In the genomic region with DNA sequence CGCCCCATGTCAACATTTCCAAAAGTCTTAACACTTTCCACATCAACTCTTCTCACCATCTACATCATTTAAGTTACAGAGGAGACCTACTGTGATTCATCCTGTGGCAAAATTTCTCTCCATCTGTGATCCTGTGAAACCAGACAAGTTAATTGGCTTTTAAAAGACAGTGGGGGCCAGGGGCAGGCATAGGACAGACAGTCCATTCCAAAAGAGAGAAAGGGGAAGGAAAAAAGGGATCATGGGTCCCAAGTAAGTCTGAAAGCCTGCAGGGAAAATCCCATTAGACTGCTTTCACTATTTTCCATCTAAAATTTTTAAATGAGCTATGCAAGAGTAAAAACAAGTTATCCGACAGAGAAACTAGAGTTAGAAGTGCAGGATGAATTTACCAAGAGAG, we compare ENCODE assay signal across 8 cellular contexts.
DNase-seq lines count a peak whose midpoint lies in the region; ATAC-seq and TF ChIP-seq lines count a peak whose summit lies in the region.

No MANE protein-coding gene starts in this region.

- ATAC-seq in heart left ventricle: no peak
- ATAC-seq in Right ventricle myocardium superior (ENCODE audit: poor library complexity): no peak
- ATAC-seq in GM19035 (IDR thresholded peaks at IDR 0.05; ENCODE audit: unreplicated experiment): no peak
- no peak for ATAC-seq in GM19452 (IDR thresholded peaks at IDR 0.05; ENCODE audit: unreplicated experiment)

- TF ChIP-seq POLR2A in heart left ventricle (IDR thresholded peaks at IDR 0.05) (no peak), esophagus squamous epithelium (IDR thresholded peaks at IDR 0.05) (no peak), sigmoid colon (IDR thresholded peaks at IDR 0.05) (no peak)

- H3K4me3 ChIP-seq in heart left ventricle (peak overlapping the region in 11 of 12 donors; percentile 75 to 100 (median 87)), SJCRH30 (peak overlapping the region; percentile 78), esophagus squamous epithelium (peak overlapping the region; percentile 65 to 99 (median 82)), sigmoid colon (peak overlapping the region in 3 of 4 donors; percentile 73 to 99 (median 93))

- intact Hi-C loops in heart left ventricle (cut with DNase I) (loop anchor here in 8 of 10 donors (1.0 to 5.0 kb wide), 4 partner anchors 160 to 180 kb away; partner anchors contain the start of gene ZDHHC20 (in 1 of the 8)), Right ventricle myocardium superior (cut with DNase I) (loop anchor here (5.0 kb wide), 1 partner anchor 180 kb away; no protein-coding TSS in a partner anchor), esophagus squamous epithelium (cut with DNase I) (loop anchor here (5.0 kb wide), 1 partner anchor 180 kb away; no protein-coding TSS in a partner anchor), sigmoid colon (cut with DNase I) (loop anchor here (2.0 kb wide), 1 partner anchor 121 kb away; the partner anchor contains the start of genes MRPL57 and SKA3)

- no peak for DNase-seq in heart left ventricle
- DNase-seq in Right ventricle myocardium superior: no peak
- peak in 1 of 2 experiments; percentile 41 for DNase-seq in SJCRH30
- no peak for DNase-seq in esophagus squamous epithelium (lab: John Stamatoyannopoulos, UW)
- DNase-seq in sigmoid colon: no peak
- no peak for DNase-seq in NCI-H187 (lab: John Stamatoyannopoulos, UW)

- TF ChIP-seq EP300 in sigmoid colon (IDR thresholded peaks at IDR 0.05): no peak

- H3K27ac ChIP-seq in heart left ventricle (peak overlapping the region in 11 of 12 donors; percentile 10 to 79 (median 71)), SJCRH30 (no peak overlapping the region), esophagus squamous epithelium (peak overlapping the region; percentile 75 to 90 (median 86)), sigmoid colon (peak overlapping the region; percentile 72 to 81 (median 80))

- TF ChIP-seq CTCF in heart left ventricle (IDR thresholded peaks at IDR 0.05) (no peak), esophagus squamous epithelium (IDR thresholded peaks at IDR 0.05) (no peak), sigmoid colon (IDR thresholded peaks at IDR 0.05) (no peak)

- H3K27me3 ChIP-seq in heart left ventricle: no peaks in the 10 kb centered on the region
- no peaks in the 10 kb centered on the region; the same call in 1 of the 2 replicates for H3K27me3 ChIP-seq in SJCRH30
- H3K27me3 ChIP-seq in esophagus squamous epithelium: no peaks in the 10 kb centered on the region
- no peaks in the 10 kb centered on the region for H3K27me3 ChIP-seq in sigmoid colon

- 64 to 79% (median 78%) methylated on average over 2 of the region's 2 CpGs for WGBS in heart left ventricle, 4 donors
- 70% methylated on average over 2 of the region's 2 CpGs for WGBS in esophagus squamous epithelium, 2 donors
- 60 to 75% methylated on average over 2 of the region's 2 CpGs for WGBS in sigmoid colon, 2 donors

- H3K9me3 ChIP-seq in heart left ventricle: no peaks in the 10 kb centered on the region
- H3K9me3 ChIP-seq in SJCRH30 (replicated peaks): no peaks in the 10 kb centered on the region
- no peaks in the 10 kb centered on the region for H3K9me3 ChIP-seq in esophagus squamous epithelium
- no peaks in the 10 kb centered on the region for H3K9me3 ChIP-seq in sigmoid colon

- H3K36me3 ChIP-seq in heart left ventricle (peaks cover 0 to 4% (median 0%) of the 10 kb centered on the region in 9 donors), SJCRH30 (no peaks in the 10 kb centered on the region), esophagus squamous epithelium (no peaks in the 10 kb centered on the region), sigmoid colon (no peaks in the 10 kb centered on the region)

- H3K4me1 ChIP-seq in heart left ventricle (peaks cover 0 to 24% (median 16%) of the 10 kb centered on the region in 12 donors), SJCRH30 (peaks cover 8% of the 10 kb centered on the region), esophagus squamous epithelium (peaks cover 0 to 33% (median 9%) of the 10 kb centered on the region in 3 donors), sigmoid colon (peaks cover 0 to 25% (median 15%) of the 10 kb centered on the region in 4 donors)
